In genomic region chr10:17453377-17454091, GRCh38 we compare ENCODE assay signal across 8 cellular contexts. TPM values are rescaled to one million over a fixed set of nuclear protein-coding genes. Genes with fewer than 3 reads are reported as not detected.
A peak's percentile ranks its signal among the peaks of the same experiment; 100 is the strongest.
DNase-seq lines count a peak whose midpoint lies in the region; FAIRE-seq and TF ChIP-seq lines count a peak whose summit lies in the region.

No MANE protein-coding gene starts in this region.

- TF ChIP-seq CTCF in Caco-2 (IDR thresholded peaks at IDR 0.05; ENCODE audit: insufficient read depth in 1 of 2, low read depth in 1 of 2, low read length in 1 of 2, severe bottlenecking in 1 of 2, unreplicated experiment in 1 of 2) (no peak), HFF-Myc (IDR thresholded peaks at IDR 0.05; ENCODE audit: low read depth, low read length, missing control alignments) (no peak), brain microvascular endothelial cell (IDR thresholded peaks at IDR 0.05; ENCODE audit: low read depth, low read length, missing control alignments) (no peak), D721Med (IDR thresholded peaks at IDR 0.05; ENCODE audit: insufficient read depth, missing control alignments) (no peak)

- no peak overlapping the region for H3K9ac ChIP-seq in Karpas-422 (ENCODE audit: low read length)

- H2AFZ ChIP-seq in Karpas-422 (ENCODE audit: low read length) = no peak overlapping the region

- no peak overlapping the region for H3K27ac Mint-ChIP-seq in Caco-2 (ENCODE audit: unreplicated experiment)
- H3K27ac Mint-ChIP-seq in T-helper 1 cell treated with Interleukin-12 subunit alpha and Interleukin-12 subunit beta and Interleukin-4 antibody, amounts not matched to agents 30 μg/mL and 1 μg/mL, for 36 hours = peak overlapping the region; percentile 32

- peaks cover 11% of the 10 kb centered on the region for H3K9me3 Mint-ChIP-seq in Caco-2 (ENCODE audit: unreplicated experiment)
- peaks cover 8% of the 10 kb centered on the region for H3K9me3 Mint-ChIP-seq in T-helper 1 cell treated with Interleukin-12 subunit alpha and Interleukin-12 subunit beta and Interleukin-4 antibody, amounts not matched to agents 30 μg/mL and 1 μg/mL, for 36 hours

- peaks cover 4% of the 10 kb centered on the region; the same call in 1 of the 2 replicates for H3K27me3 ChIP-seq in Caco-2 (replicated peaks; ENCODE audit: control insufficient read depth, insufficient read depth, low read length)
- H3K27me3 ChIP-seq in brain microvascular endothelial cell (replicated peaks) = no peaks in the 10 kb centered on the region
- no peaks in the 10 kb centered on the region for H3K27me3 ChIP-seq in Karpas-422 (ENCODE audit: low read length)

- H3K4me1 ChIP-seq in Caco-2 (peaks cover 9% of the 10 kb centered on the region; the same call in 1 of the 2 replicates), Karpas-422 (ENCODE audit: low read length) (no peaks in the 10 kb centered on the region)

- no peak overlapping the region for H3K4me2 ChIP-seq in Karpas-422 (ENCODE audit: low read depth, low read length, poor library complexity, severe bottlenecking)

- FAIRE-seq in D721Med (lab: Jason Lieb, UNC) = no peak

- intact Hi-C loops in Caco-2 (cut with micrococcal nuclease; ENCODE audit: unreplicated experiment) = loop anchor here (1.0 to 2.0 kb wide), 2 partner anchors 65 to 146 kb away; no protein-coding TSS in a partner anchor

- H3K9me3 ChIP-seq in Caco-2 = peaks cover 8% of the 10 kb centered on the region
- no peaks in the 10 kb centered on the region for H3K9me3 ChIP-seq in Karpas-422 (ENCODE audit: low read length)

- POLR2A ChIA-PET in Caco-2 (lab: Charles Lee) = no interaction called here

- no peaks in the 10 kb centered on the region for H3K4me1 Mint-ChIP-seq in Caco-2 (ENCODE audit: low read depth, unreplicated experiment)
- H3K4me1 Mint-ChIP-seq in T-helper 1 cell treated with Interleukin-12 subunit alpha and Interleukin-12 subunit beta and Interleukin-4 antibody, amounts not matched to agents 30 μg/mL and 1 μg/mL, for 36 hours (ENCODE audit: low read depth) = peaks cover 12% of the 10 kb centered on the region

- CTCF ChIA-PET in Caco-2 (lab: Charles Lee) = interaction anchor here (2.8 kb wide), 1 partner anchor 163 kb away, joined by 7 read pairs; no protein-coding TSS in a partner anchor

- H3K36me3 ChIP-seq in Caco-2 (ENCODE audit: control insufficient read depth, insufficient read depth, low read length) (no peaks in the 10 kb centered on the region), brain microvascular endothelial cell (replicated peaks) (no peaks in the 10 kb centered on the region), Karpas-422 (ENCODE audit: insufficient read depth, low read length) (no peaks in the 10 kb centered on the region)

- H3K9me2 ChIP-seq in Karpas-422 (replicated peaks; ENCODE audit: insufficient read depth, low read length) = no peaks in the 10 kb centered on the region

- BruUV-seq in Caco-2 (replicated peaks; lab: Mats Ljungman, UMichigan) = no TSS peak

- H3K36me3 Mint-ChIP-seq in Caco-2 (ENCODE audit: insufficient read depth, unreplicated experiment) = no peaks in the 10 kb centered on the region
- H3K36me3 Mint-ChIP-seq in T-helper 1 cell treated with Interleukin-12 subunit alpha and Interleukin-12 subunit beta and Interleukin-4 antibody, amounts not matched to agents 30 μg/mL and 1 μg/mL, for 36 hours (ENCODE audit: low read depth) = peaks cover 11% of the 10 kb centered on the region

- peak overlapping the region; percentile 79 for H3K4me3 Mint-ChIP-seq in Caco-2 (ENCODE audit: unreplicated experiment)
- H3K4me3 Mint-ChIP-seq in T-helper 1 cell treated with Interleukin-12 subunit alpha and Interleukin-12 subunit beta and Interleukin-4 antibody, amounts not matched to agents 30 μg/mL and 1 μg/mL, for 36 hours = peak overlapping the region; percentile 81

- no peaks in the 10 kb centered on the region for H3K79me2 ChIP-seq in Karpas-422 (ENCODE audit: low read length)

- DNase-seq in Caco-2 = peak; percentile 50 to 55
- no peak for DNase-seq in HFF-Myc (ENCODE audit: extremely low read depth, low read depth)
- DNase-seq in brain microvascular endothelial cell = no peak
- peak; percentile 71 for DNase-seq in islet precursor cell
- DNase-seq in stimulated activated CD4-positive, alpha-beta T cell treated with anti-CD3 and anti-CD28 coated beads, Interleukin-4, amount 100 ng/mL, for 4 hours = peak; percentile 27 to 40
- DNase-seq in D721Med (ENCODE audit: insufficient read length, low spot score) = no peak
- DNase-seq in Karpas-422 = no peak

- peak overlapping the region; percentile 46 for H3K4me3 ChIP-seq in Caco-2 (ENCODE audit: low read depth, low read length)
- H3K4me3 ChIP-seq in HFF-Myc (replicated peaks; ENCODE audit: low read depth, low read length) = peak overlapping the region; percentile 26
- H3K4me3 ChIP-seq in brain microvascular endothelial cell (ENCODE audit: low read depth, low read length) = peak overlapping the region; percentile 62
- H3K4me3 ChIP-seq in Karpas-422 (ENCODE audit: low read length) = no peak overlapping the region

- H3K27ac ChIP-seq in brain microvascular endothelial cell = no peak overlapping the region
- no peak overlapping the region for H3K27ac ChIP-seq in Karpas-422 (ENCODE audit: low read length)

- H4K20me1 ChIP-seq in Karpas-422 (ENCODE audit: insufficient read depth, low read depth, low read length) = no peaks in the 10 kb centered on the region

- in situ Hi-C loops in brain microvascular endothelial cell (cut with HindIII; ENCODE audit: low pct_ligation_motif_present, low sequenced_read_pairs) = no loop called here

- H3K27me3 Mint-ChIP-seq in Caco-2 (ENCODE audit: insufficient read depth, unreplicated experiment) = peaks cover 27% of the 10 kb centered on the region
- H3K27me3 Mint-ChIP-seq in T-helper 1 cell treated with Interleukin-12 subunit alpha and Interleukin-12 subunit beta and Interleukin-4 antibody, amounts not matched to agents 30 μg/mL and 1 μg/mL, for 36 hours (ENCODE audit: low read depth) = peaks cover 58% of the 10 kb centered on the region

RNA-seq across cellular contexts. Expression of gene ST8SIA6, which starts 0.9 kb away (rescaled TPM):
- total RNA-seq in Caco-2 (2022) = 0.16 TPM in 1 of 2 replicates, not detected in the other
- not detected in 2 replicates for total RNA-seq in Karpas-422 (2014; rRNA removed; shearing (Covaris generic); ENCODE audit: low replicate concordance)

Comparison
In these comparisons a context has a peak if more than half of its experiments do, and no peak if none do; other contexts are left out.
1. DNase-seq: peak in Caco-2 (2 of 2), islet precursor cell (single experiment) and stimulated activated CD4-positive, alpha-beta T cell treated with anti-CD3 and anti-CD28 coated beads, Interleukin-4, amount 100 ng/mL, for 4 hours (2 of 2); none in HFF-Myc (single experiment), brain microvascular endothelial cell (single experiment), D721Med (single experiment) and Karpas-422 (single experiment).